2 cellular contexts compared by ENCODE assay signal in genomic region chr21:32578107-32578691, GRCh38.
A peak's percentile ranks its signal among the peaks of the same experiment; 100 is the strongest.
TF ChIP-seq lines count a peak whose summit lies in the region.

No MANE protein-coding gene starts in this region.

TF ChIP-seq in HepG2, 621 proteins besides CTCF, POLR2A, EP300 and RAD21:
- TF ChIP-seq CENPT (CRISPR knock-in tag; IDR thresholded peaks at IDR 0.05; ENCODE audit: low read depth) = no peak
- TF ChIP-seq, protein P1, sequence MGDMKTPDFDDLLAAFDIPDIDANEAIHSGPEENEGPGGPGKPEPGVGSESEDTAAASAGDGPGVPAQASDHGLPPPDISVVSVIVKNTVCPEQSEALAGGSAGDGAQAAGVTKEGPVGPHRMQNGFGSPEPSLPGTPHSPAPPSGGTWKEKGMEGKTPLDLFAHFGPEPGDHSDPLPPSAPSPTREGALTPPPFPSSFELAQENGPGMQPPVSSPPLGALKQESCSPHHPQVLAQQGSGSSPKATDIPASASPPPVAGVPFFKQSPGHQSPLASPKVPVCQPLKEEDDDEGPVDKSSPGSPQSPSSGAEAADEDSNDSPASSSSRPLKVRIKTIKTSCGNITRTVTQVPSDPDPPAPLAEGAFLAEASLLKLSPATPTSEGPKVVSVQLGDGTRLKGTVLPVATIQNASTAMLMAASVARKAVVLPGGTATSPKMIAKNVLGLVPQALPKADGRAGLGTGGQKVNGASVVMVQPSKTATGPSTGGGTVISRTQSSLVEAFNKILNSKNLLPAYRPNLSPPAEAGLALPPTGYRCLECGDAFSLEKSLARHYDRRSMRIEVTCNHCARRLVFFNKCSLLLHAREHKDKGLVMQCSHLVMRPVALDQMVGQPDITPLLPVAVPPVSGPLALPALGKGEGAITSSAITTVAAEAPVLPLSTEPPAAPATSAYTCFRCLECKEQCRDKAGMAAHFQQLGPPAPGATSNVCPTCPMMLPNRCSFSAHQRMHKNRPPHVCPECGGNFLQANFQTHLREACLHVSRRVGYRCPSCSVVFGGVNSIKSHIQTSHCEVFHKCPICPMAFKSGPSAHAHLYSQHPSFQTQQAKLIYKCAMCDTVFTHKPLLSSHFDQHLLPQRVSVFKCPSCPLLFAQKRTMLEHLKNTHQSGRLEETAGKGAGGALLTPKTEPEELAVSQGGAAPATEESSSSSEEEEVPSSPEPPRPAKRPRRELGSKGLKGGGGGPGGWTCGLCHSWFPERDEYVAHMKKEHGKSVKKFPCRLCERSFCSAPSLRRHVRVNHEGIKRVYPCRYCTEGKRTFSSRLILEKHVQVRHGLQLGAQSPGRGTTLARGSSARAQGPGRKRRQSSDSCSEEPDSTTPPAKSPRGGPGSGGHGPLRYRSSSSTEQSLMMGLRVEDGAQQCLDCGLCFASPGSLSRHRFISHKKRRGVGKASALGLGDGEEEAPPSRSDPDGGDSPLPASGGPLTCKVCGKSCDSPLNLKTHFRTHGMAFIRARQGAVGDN (CRISPR knock-in tag; IDR thresholded peaks at IDR 0.05) = peak; percentile 27; the same call in 1 of the 2 replicates
- TF ChIP-seq STAG1 (CRISPR knock-in tag; IDR thresholded peaks at IDR 0.05) = peak; percentile 69
- TF ChIP-seq HOXD1 (CRISPR knock-in tag; IDR thresholded peaks at IDR 0.05) = no peak
- 0 out of 2 replicates have a peak, but pooled peaks have one; percentile 70 for TF ChIP-seq ZBTB38 (CRISPR knock-in tag; IDR thresholded peaks at IDR 0.05)
- no peak for TF ChIP-seq TSC22D2 (CRISPR knock-in tag; IDR thresholded peaks at IDR 0.05; ENCODE audit: borderline replicate concordance)
- no peak for TF ChIP-seq KDM5A (IDR thresholded peaks at IDR 0.05; ENCODE audit: borderline replicate concordance, low read length)
- peak; percentile 74 for TF ChIP-seq ZNF263 (CRISPR knock-in tag; IDR thresholded peaks at IDR 0.05)
- TF ChIP-seq ZNF564 (CRISPR knock-in tag; IDR thresholded peaks at IDR 0.05) = no peak
- no peak for TF ChIP-seq BRD4 (CRISPR knock-in tag; IDR thresholded peaks at IDR 0.05)
- no peak for TF ChIP-seq PPARG (CRISPR knock-in tag; conservative IDR thresholded peaks at IDR 0.05)
- no peak for TF ChIP-seq RBAK (CRISPR knock-in tag; IDR thresholded peaks at IDR 0.05)

TF ChIP-seq in H1, 55 proteins besides CTCF, POLR2A, EP300 and RAD21:
- no peak for TF ChIP-seq EZH2 (IDR thresholded peaks at IDR 0.05; ENCODE audit: low read depth, low read length, severe bottlenecking)
- no peak for TF ChIP-seq TAF1 (IDR thresholded peaks at IDR 0.05; ENCODE audit: low read depth, low read length)
- TF ChIP-seq RBBP5 (IDR thresholded peaks at IDR 0.05; ENCODE audit: borderline replicate concordance, low read depth, low read length) = no peak
- no peak for TF ChIP-seq E2F6 (IDR thresholded peaks at IDR 0.05)
- TF ChIP-seq EGR1 (IDR thresholded peaks at IDR 0.05; ENCODE audit: borderline replicate concordance, low read depth, low read length) = no peak
- no peak for TF ChIP-seq TEAD4 (IDR thresholded peaks at IDR 0.05; ENCODE audit: low read depth, low read length)
- TF ChIP-seq SIN3A (conservative IDR thresholded peaks at IDR 0.05 in 1 of 2, IDR thresholded peaks at IDR 0.05 in 1 of 2; ENCODE audit: low read depth in 1 of 2, low read length in 2 of 2) = no peak
- TF ChIP-seq SRF (IDR thresholded peaks at IDR 0.05; ENCODE audit: low read depth, low read length) = no peak
